9 cellular contexts compared by ENCODE assay signal in the genomic region with DNA sequence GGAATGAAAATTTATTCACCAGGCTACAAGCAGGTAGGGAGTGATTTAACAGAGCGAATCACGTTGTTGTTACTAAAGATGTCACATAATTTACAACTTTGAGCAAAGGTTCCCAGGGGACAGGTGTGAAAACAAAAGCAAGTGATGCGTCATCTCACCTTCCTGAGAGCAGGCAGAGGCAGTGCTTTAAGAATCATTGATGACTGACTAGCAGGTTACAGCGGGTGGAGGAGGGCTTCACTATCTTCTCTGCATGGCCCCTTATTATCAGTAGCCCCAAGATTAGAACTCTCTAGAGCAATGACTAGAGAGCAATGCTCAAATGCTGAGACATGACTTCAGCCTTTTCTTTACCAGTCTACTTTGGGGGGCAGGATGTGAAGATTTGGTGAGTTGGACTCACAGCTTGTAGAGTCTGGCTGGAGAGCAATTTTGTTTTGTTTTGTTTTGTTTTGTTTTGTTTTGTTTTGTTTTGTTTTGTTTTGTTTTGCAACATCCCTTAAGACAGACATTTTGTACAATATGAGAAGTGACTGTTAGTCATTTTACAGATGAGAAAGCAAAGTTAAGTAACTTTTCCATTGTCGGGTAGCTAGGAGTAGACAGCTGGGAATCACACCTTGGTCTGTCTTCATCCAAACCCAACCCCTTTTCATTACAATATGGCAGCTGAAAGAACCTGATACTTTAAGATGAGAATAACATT.
DNase-seq lines count a peak whose midpoint lies in the region; ATAC-seq and TF ChIP-seq lines count a peak whose summit lies in the region.
"Had no signal": no experiment of that assay in that cellular context is flagged by ENCODE, and none has a peak within 500 bp of the region (broad histone marks: within the 10 kb centered on the region; RNA-seq: fewer than 3 reads in every experiment).

No MANE protein-coding gene starts in this region.

- no peak for TF ChIP-seq EP300 in sigmoid colon (IDR thresholded peaks at IDR 0.05)

- peak overlapping the region; percentile 10 for H3K27ac Mint-ChIP-seq in activated naive CD4-positive, alpha-beta T cell treated with anti-CD3 and anti-CD28 coated beads for 36 hours
- peak overlapping the region; percentile 16 for H3K27ac Mint-ChIP-seq in stimulated activated effector memory CD8-positive, alpha-beta T cell treated with anti-CD3 and anti-CD28 coated beads, Interleukin-12 subunit alpha, Interleukin-12 subunit beta, amount 100 ng/mL, for 72 hours

- no peak overlapping the region for H3K4me3 Mint-ChIP-seq in activated naive CD4-positive, alpha-beta T cell treated with anti-CD3 and anti-CD28 coated beads for 36 hours
- H3K4me3 Mint-ChIP-seq in stimulated activated effector memory CD8-positive, alpha-beta T cell treated with anti-CD3 and anti-CD28 coated beads, Interleukin-12 subunit alpha, Interleukin-12 subunit beta, amount 100 ng/mL, for 72 hours = no peak overlapping the region

- peak; percentile 58 for ATAC-seq in HG02571 (IDR thresholded peaks at IDR 0.05; ENCODE audit: unreplicated experiment)
- ATAC-seq in stimulated activated effector memory CD8-positive, alpha-beta T cell treated with anti-CD3 and anti-CD28 coated beads, Interleukin-12 subunit alpha, Interleukin-12 subunit beta, amount 100 ng/mL, for 72 hours = peak; percentile 52

- H3K36me3 Mint-ChIP-seq in activated naive CD4-positive, alpha-beta T cell treated with anti-CD3 and anti-CD28 coated beads for 36 hours (ENCODE audit: low read depth) = no peaks in the 10 kb centered on the region
- H3K36me3 Mint-ChIP-seq in stimulated activated effector memory CD8-positive, alpha-beta T cell treated with anti-CD3 and anti-CD28 coated beads, Interleukin-12 subunit alpha, Interleukin-12 subunit beta, amount 100 ng/mL, for 72 hours = no peaks in the 10 kb centered on the region

- TF ChIP-seq CTCF in sigmoid colon (IDR thresholded peaks at IDR 0.05) = no peak

- no peaks in the 10 kb centered on the region for H3K36me3 ChIP-seq in sigmoid colon

- H3K9me3 ChIP-seq in sigmoid colon = no peaks in the 10 kb centered on the region

- H3K4me3 ChIP-seq in sigmoid colon = no peak overlapping the region

- intact Hi-C loops in activated naive CD4-positive, alpha-beta T cell treated with anti-CD3 and anti-CD28 coated beads for 36 hours (cut with micrococcal nuclease) = loop anchor here (10.0 kb wide), 2 partner anchors 90 to 1100 kb away; no protein-coding TSS in a partner anchor
- intact Hi-C loops in sigmoid colon (cut with DNase I) = no loop called here

- H3K9me3 Mint-ChIP-seq in activated naive CD4-positive, alpha-beta T cell treated with anti-CD3 and anti-CD28 coated beads for 36 hours = no peaks in the 10 kb centered on the region
- H3K9me3 Mint-ChIP-seq in stimulated activated effector memory CD8-positive, alpha-beta T cell treated with anti-CD3 and anti-CD28 coated beads, Interleukin-12 subunit alpha, Interleukin-12 subunit beta, amount 100 ng/mL, for 72 hours = no peaks in the 10 kb centered on the region

- peaks cover 0 to 7% (median 0%) of the 10 kb centered on the region in 4 donors for H3K4me1 ChIP-seq in sigmoid colon

- H3K27me3 Mint-ChIP-seq in activated naive CD4-positive, alpha-beta T cell treated with anti-CD3 and anti-CD28 coated beads for 36 hours (ENCODE audit: low read depth) = no peaks in the 10 kb centered on the region

- no peaks in the 10 kb centered on the region for H3K27me3 ChIP-seq in sigmoid colon

- DNase-seq in activated naive CD4-positive, alpha-beta T cell treated with anti-CD3 and anti-CD28 coated beads for 36 hours = peak; percentile 45
- no peak for DNase-seq in activated naive CD4-positive, alpha-beta T cell treated with anti-CD3 and anti-CD28 coated beads, Interleukin-2, amount 50 U/mL, for 16 hours
- DNase-seq in LHCN-M2 (ENCODE audit: low read depth) (peak; percentile 81), substantia nigra (lab: John Stamatoyannopoulos, UW) (no peak), sigmoid colon (no peak), ureter (ENCODE audit: low spot score) (no peak)
- DNase-seq in stimulated activated effector memory CD8-positive, alpha-beta T cell treated with anti-CD3 and anti-CD28 coated beads, Interleukin-12 subunit alpha, Interleukin-12 subunit beta, amount 100 ng/mL, for 72 hours (ENCODE audit: low spot score in 2 of 2) = no peak
- DNase-seq: DMS79 treated with DMSO at 0.1 percent for 48 hours had no signal

- CTCF ChIA-PET in activated naive CD4-positive, alpha-beta T cell treated with anti-CD3 and anti-CD28 coated beads for 36 hours (lab: Charles Lee) = interaction anchor here (0.9 to 1.3 kb wide), 2 partner anchors 57 to 97 kb away, joined by 3 to 4 read pairs; no protein-coding TSS in a partner anchor

- no peak overlapping the region for H3K27ac ChIP-seq in substantia nigra (ENCODE audit: low read depth, low read length, poor library complexity, severe bottlenecking)
- H3K27ac ChIP-seq in sigmoid colon = no peak overlapping the region

- TF ChIP-seq POLR2A in sigmoid colon (IDR thresholded peaks at IDR 0.05) = no peak

- WGBS in sigmoid colon, 2 donors = 30 to 55% methylated on average over 5 of the region's 5 CpGs

- peaks cover 60% of the 10 kb centered on the region for H3K4me1 Mint-ChIP-seq in activated naive CD4-positive, alpha-beta T cell treated with anti-CD3 and anti-CD28 coated beads for 36 hours (ENCODE audit: low read depth)
- H3K4me1 Mint-ChIP-seq in stimulated activated effector memory CD8-positive, alpha-beta T cell treated with anti-CD3 and anti-CD28 coated beads, Interleukin-12 subunit alpha, Interleukin-12 subunit beta, amount 100 ng/mL, for 72 hours = peaks cover 49% of the 10 kb centered on the region

Comparison
In these comparisons a context has a peak if more than half of its experiments do, and no peak if none do; other contexts are left out.
1. DNase-seq: peak in activated naive CD4-positive, alpha-beta T cell treated with anti-CD3 and anti-CD28 coated beads for 36 hours (single experiment) and LHCN-M2 (single experiment); none in activated naive CD4-positive, alpha-beta T cell treated with anti-CD3 and anti-CD28 coated beads, Interleukin-2, amount 50 U/mL, for 16 hours (single experiment), stimulated activated effector memory CD8-positive, alpha-beta T cell treated with anti-CD3 and anti-CD28 coated beads, Interleukin-12 subunit alpha, Interleukin-12 subunit beta, amount 100 ng/mL, for 72 hours (0 of 2), substantia nigra (0 of 49), sigmoid colon (single experiment) and ureter (single experiment).